In genomic region chrX:3697701-3698279, GRCh38 we compare ENCODE assay signal across 8 cellular contexts. TPM values are rescaled to one million over a fixed set of nuclear protein-coding genes. Genes with fewer than 3 reads are reported as not detected.
DNase-seq lines count a peak whose midpoint lies in the region; ATAC-seq and TF ChIP-seq lines count a peak whose summit lies in the region.

No MANE protein-coding gene starts in this region.

- H3K4me2 ChIP-seq in Karpas-422 (ENCODE audit: low read depth, low read length, poor library complexity, severe bottlenecking), result no peak overlapping the region

- no peak for ATAC-seq in GM18870 (IDR thresholded peaks at IDR 0.05; ENCODE audit: unreplicated experiment)

- H3K9ac ChIP-seq in Karpas-422 (ENCODE audit: low read length), result no peak overlapping the region

- H3K4me1 ChIP-seq in right atrium auricular region (peaks cover 0 to 21% of the 10 kb centered on the region in 2 donors), Karpas-422 (ENCODE audit: low read length) (peaks cover 16% of the 10 kb centered on the region)

- DNase-seq in NCI-H1417 (lab: John Stamatoyannopoulos, UW) (peak in 2 of 3 experiments; percentile 52 to 78), NCI-H1417 treated with DMSO at 0.1 percent for 48 hours (lab: John Stamatoyannopoulos, UW) (no peak), right atrium auricular region (ENCODE audit: low spot score) (peak; percentile 65), superior temporal gyrus (ENCODE audit: extremely low spot score) (peak; percentile 77), Karpas-422 (no peak)
- no peak for DNase-seq in activated CD4-positive, alpha-beta T cell treated with anti-CD3 and anti-CD28 coated beads, Interleukin-2, amount 50 U/mL, for 4 hours

- H3K36me3 ChIP-seq in right atrium auricular region (no peaks in the 10 kb centered on the region), Karpas-422 (ENCODE audit: insufficient read depth, low read length) (no peaks in the 10 kb centered on the region)

- H3K9me2 ChIP-seq in Karpas-422 (replicated peaks; ENCODE audit: insufficient read depth, low read length), result no peaks in the 10 kb centered on the region

- H3K9me3 ChIP-seq in right atrium auricular region (no peaks in the 10 kb centered on the region), Karpas-422 (ENCODE audit: low read length) (no peaks in the 10 kb centered on the region)

- peak overlapping the region; percentile 56 for H3K27ac ChIP-seq in VCaP
- H3K27ac ChIP-seq in right atrium auricular region, result peak overlapping the region; percentile 48 to 70
- no peak overlapping the region for H3K27ac ChIP-seq in Karpas-422 (ENCODE audit: low read length)

- H2AFZ ChIP-seq in Karpas-422 (ENCODE audit: low read length), result no peak overlapping the region

- H3K27me3 ChIP-seq in right atrium auricular region (no peaks in the 10 kb centered on the region), Karpas-422 (ENCODE audit: low read length) (no peaks in the 10 kb centered on the region)

- H4K20me1 ChIP-seq in Karpas-422 (ENCODE audit: insufficient read depth, low read depth, low read length), result no peaks in the 10 kb centered on the region

- peaks cover 75% of the 10 kb centered on the region for H3K79me2 ChIP-seq in Karpas-422 (ENCODE audit: low read length)

- H3K4me3 ChIP-seq in right atrium auricular region (no peak overlapping the region), Karpas-422 (ENCODE audit: low read length) (no peak overlapping the region)

- TF ChIP-seq CTCF in VCaP (conservative IDR thresholded peaks at IDR 0.05) (no peak), right atrium auricular region (IDR thresholded peaks at IDR 0.05) (no peak)

RNA-seq across cellular contexts. Expression of gene PRKX, which starts 15.7 kb away (rescaled TPM):
- total RNA-seq in right atrium auricular region, result 1 to 10 TPM; 2.6 to 7.4 TPM
- total RNA-seq in Karpas-422 (2014; rRNA removed; shearing (Covaris generic); ENCODE audit: low replicate concordance), result 18.2 and 21.7 TPM in 2 replicates

Comparison
In these comparisons a context has a peak if more than half of its experiments do, and no peak if none do; other contexts are left out.
1. DNase-seq: peak in NCI-H1417 (2 of 3), right atrium auricular region (single experiment) and superior temporal gyrus (single experiment); none in NCI-H1417 treated with DMSO at 0.1 percent for 48 hours (single experiment), activated CD4-positive, alpha-beta T cell treated with anti-CD3 and anti-CD28 coated beads, Interleukin-2, amount 50 U/mL, for 4 hours (0 of 2) and Karpas-422 (single experiment).